Comparison of ENCODE assay signal across 26 cellular contexts in the genomic region with DNA sequence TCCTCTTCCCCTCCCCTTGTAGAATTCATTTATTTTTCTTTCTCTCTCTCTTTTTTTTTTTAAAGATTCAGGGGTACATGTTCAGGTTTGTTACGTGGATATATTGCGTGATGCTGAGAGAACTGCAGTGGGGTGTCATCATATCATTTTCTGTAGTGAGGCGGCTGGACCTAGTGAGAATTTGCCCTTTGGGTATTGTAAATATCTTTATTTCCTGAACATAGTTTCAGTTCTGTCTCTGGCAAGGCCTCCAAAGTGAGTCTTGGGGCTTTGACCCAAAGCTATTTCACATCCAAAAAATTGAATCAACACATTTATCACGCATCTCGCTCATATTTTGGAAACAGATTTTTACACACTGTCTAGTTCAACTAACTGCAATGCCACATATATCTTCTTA. TPM values are rescaled to one million over a fixed set of nuclear protein-coding genes. Genes with fewer than 3 reads are reported as not detected.
A peak's percentile ranks its signal among the peaks of the same experiment; 100 is the strongest.
DNase-seq lines count a peak whose midpoint lies in the region; ATAC-seq and TF ChIP-seq lines count a peak whose summit lies in the region.
"Had no signal": no experiment of that assay in that cellular context is flagged by ENCODE, and none has a peak within 500 bp of the region (broad histone marks: within the 10 kb centered on the region; RNA-seq: fewer than 3 reads in every experiment).

No MANE protein-coding gene starts in this region.

- DNase-seq in heart right ventricle = no peak
- no peak for DNase-seq in cardiac septum (ENCODE audit: low spot score)
- DNase-seq in endodermal cell = no peak
- no peak for DNase-seq in esophagus muscularis mucosa (ENCODE audit: extremely low spot score)
- DNase-seq in cerebellar nuclear complex (lab: John Stamatoyannopoulos, UW) = no peak
- DNase-seq: 8988T; C1 segment of cervical spinal cord; Calu3; CD8-positive, alpha-beta memory T cell; DMS153; H7; KBM-7; NCI-H1092 treated with DMSO at 0.1 percent for 48 hours; NCI-H1436 treated with DMSO at 0.1 percent for 48 hours; NCI-H2029; NCI-H226; NCI-H510A treated with DMSO at 0.1 percent for 48 hours; NCI-H748 treated with DMSO at 0.1 percent for 48 hours; SHP77 treated with DMSO at 0.1 percent for 48 hours; SW 1271 had no signal

- no peak for TF ChIP-seq POLR2A in esophagus muscularis mucosa (IDR thresholded peaks at IDR 0.05; ENCODE audit: low read depth)

- H3K9me3 Mint-ChIP-seq in endodermal cell = no peaks in the 10 kb centered on the region
- no peaks in the 10 kb centered on the region for H3K9me3 Mint-ChIP-seq in stimulated activated memory B cell treated with anti-CD40 and anti-IgM and Interleukin-4, amounts not matched to agents 10 μg/mL and 1 μg/mL and 100 μg/mL, for 72 hours
- H3K9me3 Mint-ChIP-seq: CD8-positive, alpha-beta memory T cell had no signal

- peak overlapping the region in 7 of 10 donors; percentile 23 to 89 (median 49) for H3K27ac ChIP-seq in heart right ventricle
- H3K27ac ChIP-seq in endodermal cell (ENCODE audit: low read depth, low read length) = no peak overlapping the region
- no peak overlapping the region for H3K27ac ChIP-seq in esophagus muscularis mucosa (replicated peaks in 1 of 4)
- H3K27ac ChIP-seq: SK-N-MC had no signal

- no peaks in the 10 kb centered on the region for H3K9me3 ChIP-seq in heart right ventricle
- H3K9me3 ChIP-seq in endodermal cell (ENCODE audit: control insufficient read depth, low read length) = no peaks in the 10 kb centered on the region
- H3K9me3 ChIP-seq in esophagus muscularis mucosa = no peaks in the 10 kb centered on the region

- H3K4me3 Mint-ChIP-seq in endodermal cell = no peak overlapping the region
- H3K4me3 Mint-ChIP-seq in stimulated activated memory B cell treated with anti-CD40 and anti-IgM and Interleukin-4, amounts not matched to agents 10 μg/mL and 1 μg/mL and 100 μg/mL, for 72 hours = no peak overlapping the region
- H3K4me3 Mint-ChIP-seq: CD8-positive, alpha-beta memory T cell had no signal

- H3K4me1 ChIP-seq in heart right ventricle = peaks cover 3 to 41% (median 9%) of the 10 kb centered on the region in 9 donors
- peaks cover 4% of the 10 kb centered on the region for H3K4me1 ChIP-seq in endodermal cell (ENCODE audit: control insufficient read depth, insufficient read depth, low read length)
- H3K4me1 ChIP-seq in esophagus muscularis mucosa = peaks cover 6 to 28% (median 17%) of the 10 kb centered on the region in 4 donors

- H3K4me3 ChIP-seq in heart right ventricle (no peak overlapping the region), endodermal cell (ENCODE audit: low read length) (no peak overlapping the region), esophagus muscularis mucosa (no peak overlapping the region)
- H3K4me3 ChIP-seq: SK-N-MC had no signal

- peak overlapping the region; percentile 35 for H3K27ac Mint-ChIP-seq in endodermal cell
- peak overlapping the region; percentile 70 for H3K27ac Mint-ChIP-seq in stimulated activated memory B cell treated with anti-CD40 and anti-IgM and Interleukin-4, amounts not matched to agents 10 μg/mL and 1 μg/mL and 100 μg/mL, for 72 hours

- TF ChIP-seq EP300 in esophagus muscularis mucosa (IDR thresholded peaks at IDR 0.05) = no peak

- ATAC-seq in heart right ventricle (no peak), GM18867 (IDR thresholded peaks at IDR 0.05; ENCODE audit: unreplicated experiment) (peak; percentile 46), GM21619 (IDR thresholded peaks at IDR 0.05; ENCODE audit: unreplicated experiment) (no peak)
- ATAC-seq in stimulated activated memory B cell treated with anti-CD40 and anti-IgM and Interleukin-4, amounts not matched to agents 10 μg/mL and 1 μg/mL and 100 μg/mL, for 72 hours = peak; percentile 68

- H3K27me3 Mint-ChIP-seq in endodermal cell (ENCODE audit: insufficient read depth) = no peaks in the 10 kb centered on the region
- no peaks in the 10 kb centered on the region for H3K27me3 Mint-ChIP-seq in stimulated activated memory B cell treated with anti-CD40 and anti-IgM and Interleukin-4, amounts not matched to agents 10 μg/mL and 1 μg/mL and 100 μg/mL, for 72 hours

- no peak overlapping the region for H3K9ac ChIP-seq in endodermal cell (ENCODE audit: extremely low read depth, low read length, poor library complexity, severe bottlenecking)

- H3K36me3 ChIP-seq in heart right ventricle = peaks cover 0 to 28% (median 0%) of the 10 kb centered on the region in 9 donors
- no peaks in the 10 kb centered on the region for H3K36me3 ChIP-seq in endodermal cell (ENCODE audit: control insufficient read depth, insufficient read depth, low read length)
- H3K36me3 ChIP-seq in esophagus muscularis mucosa = no peaks in the 10 kb centered on the region

- peaks cover 6% of the 10 kb centered on the region for H3K4me1 Mint-ChIP-seq in endodermal cell
- H3K4me1 Mint-ChIP-seq in stimulated activated memory B cell treated with anti-CD40 and anti-IgM and Interleukin-4, amounts not matched to agents 10 μg/mL and 1 μg/mL and 100 μg/mL, for 72 hours = peaks cover 15% of the 10 kb centered on the region

- 81 to 84% methylated on average over 5 of the region's 5 CpGs for WGBS in heart right ventricle, 2 donors
- WGBS in endodermal cell (ENCODE audit: insufficient coverage in 1 of 2, insufficient read length in 1 of 2), 2 experiments = 96 to 100% methylated on average over 5 of the region's 5 CpGs
- WGBS in esophagus muscularis mucosa = 84% methylated on average over 5 of the region's 5 CpGs

- H3K27me3 ChIP-seq in heart right ventricle (no peaks in the 10 kb centered on the region), endodermal cell (ENCODE audit: control insufficient read depth, insufficient read depth, low read length, poor library complexity, severe bottlenecking) (no peaks in the 10 kb centered on the region), esophagus muscularis mucosa (no peaks in the 10 kb centered on the region)

- intact Hi-C loops in heart right ventricle (cut with DNase I) = no loop called here
- intact Hi-C loops in cardiac septum (cut with DNase I) = no loop called here
- intact Hi-C loops in esophagus muscularis mucosa (cut with DNase I) = no loop called here

- no peaks in the 10 kb centered on the region for H3K36me3 Mint-ChIP-seq in endodermal cell (ENCODE audit: low read depth)
- peaks cover 8% of the 10 kb centered on the region for H3K36me3 Mint-ChIP-seq in stimulated activated memory B cell treated with anti-CD40 and anti-IgM and Interleukin-4, amounts not matched to agents 10 μg/mL and 1 μg/mL and 100 μg/mL, for 72 hours

- TF ChIP-seq CTCF in heart right ventricle (IDR thresholded peaks at IDR 0.05) = no peak
- no peak for TF ChIP-seq CTCF in endodermal cell (conservative IDR thresholded peaks at IDR 0.05)
- TF ChIP-seq CTCF in esophagus muscularis mucosa (IDR thresholded peaks at IDR 0.05) = no peak

RNA-seq across cellular contexts. Expression of a gene that starts 25.4 kb away (rescaled TPM):
- total RNA-seq in heart right ventricle = 10 to 100 TPM in 9 of 10 donors, 1 to 10 TPM in 1; 6.8 to 22.4 (median 11.7) TPM
- polyA plus RNA-seq in heart right ventricle = 100 to 1,000 TPM in 1 of 2 donors, 1 to 10 TPM in 1; 6.4 to 180 TPM
- 38.9 TPM for total RNA-seq in cardiac septum
- not detected for total RNA-seq in endodermal cell
- not detected for polyA plus RNA-seq in endodermal cell (2013, experiment 1 of 2)
- 0.33 TPM for polyA plus RNA-seq in endodermal cell (2013, experiment 2 of 2)
- total RNA-seq in esophagus muscularis mucosa = 10 to 100 TPM; 19.4 to 35.6 (median 30.0) TPM
- total RNA-seq: Calu3; CD8-positive, alpha-beta memory T cell; G401; H7; HT1080 had no signal
- polyA plus RNA-seq: CD8-positive, alpha-beta memory T cell had no signal

RNA-seq across cellular contexts. Expression of a gene that starts 47.0 kb away (rescaled TPM):
- total RNA-seq in heart right ventricle (1 to 10 TPM in 3 of 10 donors, under 1 TPM in 6, not detected in 1; 0.42 to 1.7 (median 0.53) TPM), cardiac septum (0.62 TPM), endodermal cell (not detected), esophagus muscularis mucosa (under 1 TPM in 1 of 4 donors, not detected in 3; 0.39 TPM)
- under 1 TPM in 1 of 2 donors, not detected in 1; 0.06 TPM for polyA plus RNA-seq in heart right ventricle
- polyA plus RNA-seq in endodermal cell (2013, experiment 1 of 2) = not detected
- not detected for polyA plus RNA-seq in endodermal cell (2013, experiment 2 of 2)
- total RNA-seq: Calu3; CD8-positive, alpha-beta memory T cell; G401; H7; HT1080 had no signal

Comparison
In these comparisons a context has a peak if more than half of its experiments do, and no peak if none do; other contexts are left out.
1. ATAC-seq: peak in GM18867 (single experiment) and stimulated activated memory B cell treated with anti-CD40 and anti-IgM and Interleukin-4, amounts not matched to agents 10 μg/mL and 1 μg/mL and 100 μg/mL, for 72 hours (single experiment); none in heart right ventricle (0 of 8) and GM21619 (single experiment).
2. H3K27ac ChIP-seq: peak in heart right ventricle (7 of 10); none in endodermal cell (single experiment) and esophagus muscularis mucosa (0 of 4).
3. RNA of a gene that starts 25.4 kb away (total RNA-seq): 38.9 TPM in cardiac septum (single experiment), 19.4 to 35.6 TPM in esophagus muscularis mucosa and 6.8 to 22.4 TPM in heart right ventricle; not detected in endodermal cell; every median in the first group is over 4 times any median in the second.